Comparison of ENCODE assay signal across 9 cellular contexts in genomic region chr9:121367651-121368510, GRCh38. TPM values are rescaled to one million over a fixed set of nuclear protein-coding genes. Genes with fewer than 3 reads are reported as not detected.
DNase-seq lines count a peak whose midpoint lies in the region; ATAC-seq and TF ChIP-seq lines count a peak whose summit lies in the region.
"Had no signal": no experiment of that assay in that cellular context is flagged by ENCODE, and none has a peak within 500 bp of the region (broad histone marks: within the 10 kb centered on the region; RNA-seq: fewer than 3 reads in every experiment).

No MANE protein-coding gene starts in this region.

- intact Hi-C loops in left ventricle myocardium inferior (cut with micrococcal nuclease) (no loop called here), left ventricle myocardium superior (cut with micrococcal nuclease) (no loop called here), breast epithelium (cut with DNase I; ENCODE audit: low total_unique reads) (no loop called here), vagina (cut with DNase I) (no loop called here)

- peak overlapping the region; percentile 87 for H3K4me3 ChIP-seq in left ventricle myocardium inferior
- peak overlapping the region; percentile 68 to 90 (median 77) for H3K4me3 ChIP-seq in breast epithelium
- H3K4me3 ChIP-seq in mesodermal cell (ENCODE audit: extremely low read depth, insufficient read depth, low read length, poor library complexity, severe bottlenecking), result peak overlapping the region; percentile 12
- H3K4me3 ChIP-seq in vagina, result peak overlapping the region; percentile 74 to 75
- no peak overlapping the region for H3K4me3 ChIP-seq in BE2C (ENCODE audit: low read depth, low read length)

- TF ChIP-seq CTCF in left ventricle myocardium inferior (IDR thresholded peaks at IDR 0.05; ENCODE audit: borderline replicate concordance) (no peak), breast epithelium (IDR thresholded peaks at IDR 0.05) (no peak), vagina (IDR thresholded peaks at IDR 0.05) (no peak), BE2C (IDR thresholded peaks at IDR 0.05; ENCODE audit: low read depth, low read length) (no peak)

- H3K27ac ChIP-seq in left ventricle myocardium inferior (replicated peaks) (peak overlapping the region; percentile 98), breast epithelium (peak overlapping the region; percentile 96 to 99), mesodermal cell (ENCODE audit: low read depth, low read length, severe bottlenecking) (peak overlapping the region; percentile 87), vagina (peak overlapping the region; percentile 97)

- H3K9me3 ChIP-seq in left ventricle myocardium inferior (replicated peaks) (no peaks in the 10 kb centered on the region), breast epithelium (no peaks in the 10 kb centered on the region), mesodermal cell (ENCODE audit: control insufficient read depth, low read length) (peaks cover 4% of the 10 kb centered on the region), vagina (no peaks in the 10 kb centered on the region), BE2C (peaks cover 4% of the 10 kb centered on the region; the same call in 1 of the 2 replicates)

- DNase-seq in left ventricle myocardium inferior (no peak), left ventricle myocardium superior (no peak), breast epithelium (ENCODE audit: low spot score in 2 of 2) (no peak), vagina (ENCODE audit: extremely low spot score in 2 of 2) (no peak), BE2C (no peak), dedifferentiated amniotic fluid mesenchymal stem cell (ENCODE audit: extremely low spot score) (no peak), NCI-H2081 treated with DMSO at 0.1 percent for 48 hours (lab: John Stamatoyannopoulos, UW) (no peak)
- DNase-seq: glutamatergic neuron had no signal

- H3K4me1 ChIP-seq in left ventricle myocardium inferior, result peaks cover 97% of the 10 kb centered on the region
- H3K4me1 ChIP-seq in breast epithelium, result peaks cover 4 to 44% of the 10 kb centered on the region in 2 donors
- peaks cover 13% of the 10 kb centered on the region for H3K4me1 ChIP-seq in mesodermal cell (ENCODE audit: control insufficient read depth, insufficient read depth, low read length, poor library complexity, severe bottlenecking)
- peaks cover 80% of the 10 kb centered on the region for H3K4me1 ChIP-seq in vagina
- H3K4me1 ChIP-seq in BE2C, result peaks cover 38% of the 10 kb centered on the region

- H3K27me3 ChIP-seq in left ventricle myocardium inferior (ENCODE audit: low read depth) (no peaks in the 10 kb centered on the region), breast epithelium (no peaks in the 10 kb centered on the region), vagina (no peaks in the 10 kb centered on the region), BE2C (no peaks in the 10 kb centered on the region)

- TF ChIP-seq POLR2A in breast epithelium (IDR thresholded peaks at IDR 0.05), result no peak
- no peak for TF ChIP-seq POLR2A in vagina (IDR thresholded peaks at IDR 0.05)

- no peak for ATAC-seq in left ventricle myocardium superior

- H3K36me3 ChIP-seq in left ventricle myocardium inferior (peaks cover 15% of the 10 kb centered on the region), breast epithelium (no peaks in the 10 kb centered on the region), mesodermal cell (ENCODE audit: control insufficient read depth, insufficient read depth, low read length) (no peaks in the 10 kb centered on the region), vagina (no peaks in the 10 kb centered on the region), BE2C (no peaks in the 10 kb centered on the region)

- WGBS in mesodermal cell (ENCODE audit: insufficient coverage in 2 of 2), 2 experiments, result 83 to 100% methylated on average over 2 of the region's 4 CpGs

RNA-seq across cellular contexts. Expression of gene STOM, which starts 2.2 kb away (rescaled TPM):
- total RNA-seq in left ventricle myocardium inferior (165 TPM), left ventricle myocardium superior (153 TPM), breast epithelium (100 to 1,000 TPM; 263 to 444 (median 334) TPM), vagina (263 TPM)
- 56.6 TPM for polyA plus RNA-seq in mesodermal cell (2013, experiment 1 of 2)
- polyA plus RNA-seq in mesodermal cell (2013, experiment 2 of 2), result 53.6 TPM
- polyA plus RNA-seq in BE2C (2012; ENCODE audit: insufficient read depth, insufficient read length, low read depth), result 41.8 TPM
